In the genomic region with DNA sequence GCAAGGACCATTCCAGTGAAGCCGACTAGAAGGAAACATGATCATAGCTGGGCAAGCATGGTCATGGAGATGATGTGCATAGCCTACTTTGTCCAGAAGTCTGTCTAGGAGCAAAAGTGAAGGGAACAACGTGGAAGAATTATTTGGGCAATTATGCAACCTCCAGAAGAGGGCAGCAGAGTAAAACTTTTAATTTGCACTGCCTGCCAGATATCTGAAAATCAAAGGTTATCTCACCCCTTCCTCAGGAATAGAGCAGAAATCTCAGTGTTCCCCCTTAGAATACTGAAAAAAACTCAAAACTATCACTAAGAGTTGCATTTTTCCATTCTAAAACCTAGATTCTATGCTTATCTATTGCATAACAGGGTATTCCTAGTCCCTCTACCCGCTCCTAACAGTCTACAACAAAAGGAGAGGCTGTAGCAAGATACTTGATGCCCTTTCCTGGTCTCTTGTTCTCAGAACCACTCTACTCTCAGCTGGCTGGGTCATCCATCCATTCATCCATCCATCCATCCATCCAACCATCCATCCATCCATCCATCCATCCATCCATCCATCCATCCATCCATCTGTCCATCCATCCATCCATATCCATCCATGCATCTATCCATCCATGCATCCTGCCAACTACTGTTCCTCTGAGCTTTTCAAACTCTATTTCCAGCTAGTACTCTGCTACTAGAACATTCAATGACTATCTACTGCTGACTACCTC, we compare ENCODE assay signal across 8 cellular contexts. TPM values are rescaled to one million over a fixed set of nuclear protein-coding genes. Genes with fewer than 3 reads are reported as not detected.
DNase-seq lines count a peak whose midpoint lies in the region; TF ChIP-seq lines count a peak whose summit lies in the region.

No MANE protein-coding gene starts in this region.

- H3K36me3 ChIP-seq in prostate gland = no peaks in the 10 kb centered on the region

- TF ChIP-seq CTCF in C4-2B (conservative IDR thresholded peaks at IDR 0.05) (peak; percentile 79), GM10266 (IDR thresholded peaks at IDR 0.05; ENCODE audit: control insufficient read depth, insufficient read depth, low read depth, missing control alignments) (peak; percentile 67), prostate gland (IDR thresholded peaks at IDR 0.05) (peak; percentile 40 to 76 (median 70))

- H3K27me3 ChIP-seq in prostate gland (replicated peaks; ENCODE audit: insufficient read depth) = no peaks in the 10 kb centered on the region

- DNase-seq in GM10266 (ENCODE audit: extremely low spot score) (peak; percentile 38), NCI-H2107 (lab: John Stamatoyannopoulos, UW) (peak; percentile 7), germinal center (ENCODE audit: low spot score) (peak; percentile 45), prostate gland (ENCODE audit: low spot score) (peak; percentile 22), HuH-7.5 (ENCODE audit: low spot score) (no peak)
- peak; percentile 11 for DNase-seq in activated CD4-positive, alpha-beta T cell treated with anti-CD3 and anti-CD28 coated beads, Interleukin-2, amount 50 U/mL, for 1 hour
- no peak for DNase-seq in activated T-helper 1 cell treated with anti-CD3 and anti-CD28 coated beads, Interleukin-12 subunit alpha, Interleukin-12 subunit beta, Interleukin-2, Interleukin-4 antibody, amounts not matched to agents 30 ng/mL and 10 ng/mL and 1 ng/mL, durations not matched to agents 14 hours and 24 hours and 36 hours (ENCODE audit: low spot score)

- H3K9me3 Mint-ChIP-seq in activated T-helper 1 cell treated with anti-CD3 and anti-CD28 coated beads, Interleukin-12 subunit alpha, Interleukin-12 subunit beta, Interleukin-2, Interleukin-4 antibody, amounts not matched to agents 30 ng/mL and 10 ng/mL and 1 ng/mL, durations not matched to agents 14 hours and 24 hours and 36 hours = no peaks in the 10 kb centered on the region

- no peaks in the 10 kb centered on the region for H3K4me1 ChIP-seq in prostate gland (replicated peaks)

- no peak overlapping the region for H3K27ac Mint-ChIP-seq in activated T-helper 1 cell treated with anti-CD3 and anti-CD28 coated beads, Interleukin-12 subunit alpha, Interleukin-12 subunit beta, Interleukin-2, Interleukin-4 antibody, amounts not matched to agents 30 ng/mL and 10 ng/mL and 1 ng/mL, durations not matched to agents 14 hours and 24 hours and 36 hours

- H3K9me3 ChIP-seq in prostate gland = no peaks in the 10 kb centered on the region

- TF ChIP-seq POLR2A in prostate gland (IDR thresholded peaks at IDR 0.05) = no peak

- no peaks in the 10 kb centered on the region for H3K4me1 Mint-ChIP-seq in activated T-helper 1 cell treated with anti-CD3 and anti-CD28 coated beads, Interleukin-12 subunit alpha, Interleukin-12 subunit beta, Interleukin-2, Interleukin-4 antibody, amounts not matched to agents 30 ng/mL and 10 ng/mL and 1 ng/mL, durations not matched to agents 14 hours and 24 hours and 36 hours (ENCODE audit: low read depth)

- H3K27ac ChIP-seq in C4-2B (no peak overlapping the region), prostate gland (no peak overlapping the region)

- WGBS in prostate gland = 32% methylated on average over 3 of the region's 3 CpGs

- H3K36me3 Mint-ChIP-seq in activated T-helper 1 cell treated with anti-CD3 and anti-CD28 coated beads, Interleukin-12 subunit alpha, Interleukin-12 subunit beta, Interleukin-2, Interleukin-4 antibody, amounts not matched to agents 30 ng/mL and 10 ng/mL and 1 ng/mL, durations not matched to agents 14 hours and 24 hours and 36 hours (ENCODE audit: low read depth) = peaks cover 11% of the 10 kb centered on the region

- intact Hi-C loops in prostate gland (cut with DNase I) = loop anchor here (2.0 to 5.0 kb wide), 2 partner anchors 320 to 1561 kb away; partner anchors contain the start of gene PLK2
- intact Hi-C loops in activated T-helper 1 cell treated with anti-CD3 and anti-CD28 coated beads, Interleukin-12 subunit alpha, Interleukin-12 subunit beta, Interleukin-2, Interleukin-4 antibody, amounts not matched to agents 30 ng/mL and 10 ng/mL and 1 ng/mL, durations not matched to agents 14 hours and 24 hours and 36 hours (cut with micrococcal nuclease) = loop anchor here (1.0 to 10.0 kb wide), 9 partner anchors 194 to 1560 kb away; partner anchors contain the start of gene PLK2

- no peak overlapping the region for H3K4me3 ChIP-seq in prostate gland

- no peak overlapping the region for H3K4me3 Mint-ChIP-seq in activated T-helper 1 cell treated with anti-CD3 and anti-CD28 coated beads, Interleukin-12 subunit alpha, Interleukin-12 subunit beta, Interleukin-2, Interleukin-4 antibody, amounts not matched to agents 30 ng/mL and 10 ng/mL and 1 ng/mL, durations not matched to agents 14 hours and 24 hours and 36 hours

- H3K27me3 Mint-ChIP-seq in activated T-helper 1 cell treated with anti-CD3 and anti-CD28 coated beads, Interleukin-12 subunit alpha, Interleukin-12 subunit beta, Interleukin-2, Interleukin-4 antibody, amounts not matched to agents 30 ng/mL and 10 ng/mL and 1 ng/mL, durations not matched to agents 14 hours and 24 hours and 36 hours (ENCODE audit: insufficient read depth) = peaks cover 10% of the 10 kb centered on the region

RNA-seq across cellular contexts. Expression of gene SETD9, which starts 8.4 kb away (rescaled TPM):
- 10 to 100 TPM; 10.7 to 20.3 TPM for total RNA-seq in prostate gland
- 13.6 and 14.9 TPM in 2 replicates for total RNA-seq in activated T-helper 1 cell treated with anti-CD3 and anti-CD28 coated beads, Interleukin-12 subunit alpha, Interleukin-12 subunit beta, Interleukin-2, Interleukin-4 antibody, amounts not matched to agents 30 ng/mL and 10 ng/mL and 1 ng/mL, durations not matched to agents 14 hours and 24 hours and 36 hours

RNA-seq across cellular contexts. Expression of gene MIER3, which starts 50.9 kb away (rescaled TPM):
- 10 to 100 TPM; 35.8 to 40.6 TPM for total RNA-seq in prostate gland
- total RNA-seq in activated T-helper 1 cell treated with anti-CD3 and anti-CD28 coated beads, Interleukin-12 subunit alpha, Interleukin-12 subunit beta, Interleukin-2, Interleukin-4 antibody, amounts not matched to agents 30 ng/mL and 10 ng/mL and 1 ng/mL, durations not matched to agents 14 hours and 24 hours and 36 hours = 33.6 and 35.9 TPM in 2 replicates

Comparison
In these comparisons a context has a peak if more than half of its experiments do, and no peak if none do; other contexts are left out.
1. DNase-seq: peak in GM10266 (single experiment), NCI-H2107 (single experiment), activated CD4-positive, alpha-beta T cell treated with anti-CD3 and anti-CD28 coated beads, Interleukin-2, amount 50 U/mL, for 1 hour (single experiment), germinal center (single experiment) and prostate gland (single experiment); none in HuH-7.5 (single experiment) and activated T-helper 1 cell treated with anti-CD3 and anti-CD28 coated beads, Interleukin-12 subunit alpha, Interleukin-12 subunit beta, Interleukin-2, Interleukin-4 antibody, amounts not matched to agents 30 ng/mL and 10 ng/mL and 1 ng/mL, durations not matched to agents 14 hours and 24 hours and 36 hours (single experiment).
2. Peak in every context shown above with its lines, with median percentiles within 50 percentile points of each other: CTCF ChIP-seq.